In the genomic region with DNA sequence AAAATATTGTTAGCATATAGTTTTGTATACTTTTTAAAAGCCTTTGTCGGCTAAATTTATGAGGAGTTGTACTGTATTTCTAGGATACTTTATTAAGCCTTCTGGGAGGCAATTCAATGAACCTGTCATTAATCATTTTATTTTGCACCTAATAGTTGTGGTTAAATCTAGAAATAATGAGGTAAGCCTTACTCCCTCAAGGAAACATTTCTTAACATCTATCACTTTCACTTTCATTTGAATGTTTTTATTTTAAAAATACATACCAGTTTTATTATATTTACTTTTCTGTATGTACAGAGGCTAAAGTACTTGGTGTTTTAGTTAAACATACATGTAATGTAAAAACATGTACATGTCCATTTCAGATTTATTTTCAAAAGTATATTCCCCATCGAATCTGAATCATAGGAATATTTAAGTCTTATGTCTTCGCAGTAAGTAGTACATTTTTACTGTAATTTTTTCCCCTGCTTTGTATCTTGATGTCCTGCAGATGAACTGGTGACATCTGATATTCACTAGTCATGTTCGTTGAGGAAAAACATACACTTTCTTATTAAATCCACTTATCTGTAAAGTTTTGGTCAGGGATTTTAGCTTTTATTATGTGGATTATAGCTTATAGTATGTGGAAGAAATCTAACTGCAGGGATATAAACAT, we compare ENCODE assay signal across 9 cellular contexts.
DNase-seq lines count a peak whose midpoint lies in the region; ATAC-seq and TF ChIP-seq lines count a peak whose summit lies in the region.
"Had no signal": no experiment of that assay in that cellular context is flagged by ENCODE, and none has a peak within 500 bp of the region (broad histone marks: within the 10 kb centered on the region; RNA-seq: fewer than 3 reads in every experiment).

No MANE protein-coding gene starts in this region.

- H3K4me1 Mint-ChIP-seq in T-helper 2 cell treated with Interferon-gamma antibody and Interleukin-4, amounts not matched to agents 5 μg/mL and 100 μg/mL, for 36 hours (ENCODE audit: low read depth): peaks cover 11% of the 10 kb centered on the region
- H3K4me1 Mint-ChIP-seq in T-cell: peaks cover 14 to 17% (median 17%) of the 10 kb centered on the region in 3 donors

- no peaks in the 10 kb centered on the region for H3K36me3 Mint-ChIP-seq in T-helper 2 cell treated with Interferon-gamma antibody and Interleukin-4, amounts not matched to agents 5 μg/mL and 100 μg/mL, for 36 hours (ENCODE audit: low read depth)
- peaks cover 13% of the 10 kb centered on the region for H3K36me3 Mint-ChIP-seq in T-cell

- H3K27me3 ChIP-seq in gastroesophageal sphincter (no peaks in the 10 kb centered on the region), skeletal muscle tissue (ENCODE audit: control insufficient read depth in 3 of 3, insufficient read depth in 3 of 3, low read length in 3 of 3) (no peaks in the 10 kb centered on the region), aorta (ENCODE audit: control insufficient read depth in 1 of 2, insufficient read depth in 2 of 2, low read length in 1 of 2) (no peaks in the 10 kb centered on the region)

- no peak for DNase-seq in T-helper 2 cell treated with Interferon-gamma antibody and Interleukin-4, amounts not matched to agents 5 μg/mL and 100 μg/mL, for 36 hours (ENCODE audit: low spot score)
- DNase-seq in T-helper 2 cell (no peak), T-cell (no peak), NK-92 (lab: John Stamatoyannopoulos, UW; ENCODE audit: unreplicated experiment) (no peak), NCI-H1694 treated with DMSO at 0.1 percent for 48 hours (lab: John Stamatoyannopoulos, UW) (no peak), aorta (no peak)
- DNase-seq: trophoblast cell had no signal

- ATAC-seq in T-cell (replicated peaks in 1 of 4): no peak
- ATAC-seq in gastroesophageal sphincter: no peak
- no peak for ATAC-seq in aorta (ENCODE audit: low FRiP score)

- POLR2A ChIA-PET in T-cell (lab: Charles Lee): interaction anchor here in 1 of 2 donors (0.7 kb wide), 1 partner anchor 1220 kb away, joined by 3 read pairs; no protein-coding TSS in a partner anchor

- H3K9ac ChIP-seq in skeletal muscle tissue (ENCODE audit: low read depth in 1 of 3, low read length in 3 of 3): peak overlapping the region; percentile 25 to 61 (median 54)

- H3K9me3 ChIP-seq in gastroesophageal sphincter: no peaks in the 10 kb centered on the region
- no peaks in the 10 kb centered on the region for H3K9me3 ChIP-seq in skeletal muscle tissue (ENCODE audit: control insufficient read depth in 3 of 3, low read length in 3 of 3)
- H3K9me3 ChIP-seq in aorta (ENCODE audit: control insufficient read depth, low read length): no peaks in the 10 kb centered on the region

- no peaks in the 10 kb centered on the region for H3K9me3 Mint-ChIP-seq in T-helper 2 cell treated with Interferon-gamma antibody and Interleukin-4, amounts not matched to agents 5 μg/mL and 100 μg/mL, for 36 hours
- no peaks in the 10 kb centered on the region for H3K9me3 Mint-ChIP-seq in T-cell

- peak overlapping the region; percentile 53 for H3K4me3 Mint-ChIP-seq in T-helper 2 cell treated with Interferon-gamma antibody and Interleukin-4, amounts not matched to agents 5 μg/mL and 100 μg/mL, for 36 hours
- H3K4me3 Mint-ChIP-seq in T-cell: peak overlapping the region; percentile 65 to 68 (median 67)

- H3K4me3 ChIP-seq in gastroesophageal sphincter (peak overlapping the region; percentile 25 to 32), skeletal muscle tissue (ENCODE audit: low read length in 3 of 3) (peak overlapping the region in 2 of 3 donors; percentile 3 to 51), aorta (ENCODE audit: low read length in 2 of 2) (peak overlapping the region in 1 of 2 donors; percentile 24)

- peak overlapping the region in 1 of 4 donors; percentile 53 for H3K27ac ChIP-seq in gastroesophageal sphincter
- H3K27ac ChIP-seq in skeletal muscle tissue (ENCODE audit: low read depth, low read length): no peak overlapping the region
- no peak overlapping the region for H3K27ac ChIP-seq in aorta (ENCODE audit: low read depth in 1 of 2, low read length in 2 of 2)

- H3K27ac Mint-ChIP-seq in T-helper 2 cell treated with Interferon-gamma antibody and Interleukin-4, amounts not matched to agents 5 μg/mL and 100 μg/mL, for 36 hours: peak overlapping the region; percentile 60
- H3K27ac Mint-ChIP-seq in T-cell: peak overlapping the region; percentile 81 to 87

- no peak for TF ChIP-seq CTCF in gastroesophageal sphincter (IDR thresholded peaks at IDR 0.05)

- H3K4me1 ChIP-seq in gastroesophageal sphincter (peaks cover 0 to 21% (median 4%) of the 10 kb centered on the region in 3 donors), skeletal muscle tissue (ENCODE audit: control insufficient read depth in 3 of 3, insufficient read depth in 3 of 3, low read length in 3 of 3) (peaks cover 5 to 13% (median 8%) of the 10 kb centered on the region in 3 donors), aorta (ENCODE audit: control insufficient read depth in 1 of 2, insufficient read depth in 2 of 2, low read length in 2 of 2) (no peaks in the 10 kb centered on the region)

- TF ChIP-seq POLR2A in gastroesophageal sphincter (IDR thresholded peaks at IDR 0.05): no peak

- H3K36me3 ChIP-seq in gastroesophageal sphincter: peaks cover 0 to 4% of the 10 kb centered on the region in 2 donors
- no peaks in the 10 kb centered on the region for H3K36me3 ChIP-seq in skeletal muscle tissue (ENCODE audit: control insufficient read depth in 3 of 3, insufficient read depth in 3 of 3, low read length in 3 of 3)
- no peaks in the 10 kb centered on the region for H3K36me3 ChIP-seq in aorta (ENCODE audit: control insufficient read depth in 1 of 2, insufficient read depth in 2 of 2, low read length in 1 of 2)

- 12 to 19% methylated on average over 4 of the region's 4 CpGs for WGBS in gastroesophageal sphincter (ENCODE audit: low coverage in 1 of 2), 2 donors
- 8 to 10% methylated on average over 4 of the region's 4 CpGs for WGBS in aorta, 2 donors

- TF ChIP-seq EP300 in gastroesophageal sphincter (IDR thresholded peaks at IDR 0.05): no peak

- intact Hi-C loops in aorta (cut with DNase I): no loop called here

- no peaks in the 10 kb centered on the region for H3K27me3 Mint-ChIP-seq in T-helper 2 cell treated with Interferon-gamma antibody and Interleukin-4, amounts not matched to agents 5 μg/mL and 100 μg/mL, for 36 hours (ENCODE audit: low read depth)
- no peaks in the 10 kb centered on the region for H3K27me3 Mint-ChIP-seq in T-cell

- CTCF ChIA-PET in T-cell (lab: Charles Lee): no interaction called here
